Comparison of ENCODE assay signal across 21 cellular contexts in the genomic region with DNA sequence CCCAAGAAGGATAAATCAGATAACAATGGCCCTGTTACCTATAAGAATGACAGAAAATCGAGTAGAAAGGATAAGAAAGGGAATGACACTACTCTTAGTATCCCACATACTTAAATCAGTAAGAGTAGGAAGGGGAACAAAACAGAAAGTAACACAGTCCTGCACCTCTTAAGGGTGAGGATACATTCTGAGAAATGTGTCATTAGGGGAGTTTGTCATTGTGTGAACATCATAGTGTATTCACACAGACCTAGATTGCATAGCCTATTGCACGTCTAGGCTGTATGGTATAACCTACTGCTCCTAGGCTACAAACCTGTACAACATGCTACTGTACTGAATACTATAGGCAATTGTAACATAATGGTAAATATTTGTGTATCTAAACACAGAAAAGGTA.
"Had no signal": no experiment of that assay in that cellular context is flagged by ENCODE, and none has a peak within 500 bp of the region (broad histone marks: within the 10 kb centered on the region; RNA-seq: fewer than 3 reads in every experiment).

No MANE protein-coding gene starts in this region.

- H3K36me3 ChIP-seq: cardiac muscle cell, lower lobe of right lung, thyroid gland, upper lobe of right lung had no signal

- H3K9me3 Mint-ChIP-seq: activated CD4-positive, alpha-beta T cell treated with anti-CD3 and anti-CD28 coated beads, Interleukin-2, amount 10 ng/mL, durations not matched to agents 24 days and 14 days; neural crest cell had no signal

- FAIRE-seq: endometrium had no signal

- H3K27me3 ChIP-seq: body of pancreas, cardiac muscle cell, thyroid gland, upper lobe of right lung had no signal

- H3K9me3 ChIP-seq: body of pancreas, lower lobe of right lung, mucosa of descending colon, thyroid gland, upper lobe of right lung had no signal

- H3K27ac ChIP-seq: body of pancreas, cardiac muscle cell, lower lobe of right lung, thyroid gland, upper lobe of right lung had no signal

- H3K27ac Mint-ChIP-seq: activated CD4-positive, alpha-beta T cell treated with anti-CD3 and anti-CD28 coated beads, Interleukin-2, amount 10 ng/mL, durations not matched to agents 24 days and 14 days; T-helper 17 cell had no signal

- H3K4me3 ChIP-seq: body of pancreas, cardiac muscle cell, lower lobe of right lung, mucosa of descending colon, thyroid gland, upper lobe of right lung had no signal

- DNase-seq: activated CD4-positive, alpha-beta T cell treated with anti-CD3 and anti-CD28 coated beads, Interleukin-2, amount 10 ng/mL, durations not matched to agents 24 days and 14 days; activated naive CD4-positive, alpha-beta T cell treated with Interleukin-2 at 50 U/mL for 16 hours; activated T-cell treated with anti-CD3 and anti-CD28 coated beads, Interleukin-2, amount 50 U/mL, for 1 hour; anterior cingulate cortex; body of pancreas; foreskin fibroblast; lower lobe of right lung; mesendoderm; mucosa of descending colon; occipital lobe; stimulated activated CD4-positive, alpha-beta T cell treated with anti-CD3 and anti-CD28 coated beads, Interleukin-4, amount 100 ng/mL, for 1 hour; stimulated activated naive CD4-positive, alpha-beta T cell treated with Interleukin-2 at 50 U/mL for 16 hours; substantia nigra; SW 1271; T-helper 17 cell; thyroid gland; upper lobe of right lung had no signal

- H3K4me3 Mint-ChIP-seq: activated CD4-positive, alpha-beta T cell treated with anti-CD3 and anti-CD28 coated beads, Interleukin-2, amount 10 ng/mL, durations not matched to agents 24 days and 14 days; neural crest cell; T-helper 17 cell had no signal

- ATAC-seq: body of pancreas, left lobe of liver, lower lobe of right lung, mucosa of descending colon, T-helper 17 cell, upper lobe of right lung had no signal

- H3K4me1 ChIP-seq: lower lobe of right lung, upper lobe of right lung had no signal
